In genomic region chr6:161954699-161955276, GRCh38 we compare ENCODE assay signal across 18 cellular contexts.
"Had no signal": no experiment of that assay in that cellular context is flagged by ENCODE, and none has a peak within 500 bp of the region (broad histone marks: within the 10 kb centered on the region; RNA-seq: fewer than 3 reads in every experiment).

No MANE protein-coding gene starts in this region.

- H3K4me3 ChIP-seq: coronary artery, left lung, psoas muscle, suprapubic skin, tibial artery, upper lobe of right lung, vagina had no signal

- DNase-seq: effector CD4-positive, alpha-beta T cell; foreskin melanocyte; head of caudate nucleus; hypothalamus; kidney glomerular epithelial cell; left lung; mesendoderm; naive B cell; psoas muscle; retina; small intestine; stimulated activated CD4-positive, alpha-beta T cell treated with anti-CD3 and anti-CD28 coated beads, Interleukin-12 subunit alpha, Interleukin-12 subunit beta, amount 100 ng/mL, for 4 hours; stimulated activated naive CD4-positive, alpha-beta T cell; tibial artery; upper lobe of right lung had no signal

- H3K27ac ChIP-seq: coronary artery, left lung, psoas muscle, suprapubic skin, tibial artery, upper lobe of right lung, vagina had no signal

- ATAC-seq: left lung, psoas muscle, upper lobe of right lung had no signal

- H3K27me3 ChIP-seq: left lung, suprapubic skin, tibial artery, upper lobe of right lung, vagina had no signal

- H3K36me3 ChIP-seq: left lung, suprapubic skin, tibial artery, upper lobe of right lung, vagina had no signal

- H3K9me3 ChIP-seq: psoas muscle, suprapubic skin, tibial artery, upper lobe of right lung, vagina had no signal

- H3K4me1 ChIP-seq: left lung, psoas muscle, suprapubic skin, tibial artery, upper lobe of right lung, vagina had no signal
